Comparison of ENCODE assay signal across 1 cellular context in genomic region chr10:123997486-123998196, GRCh38.
A peak's percentile ranks its signal among the peaks of the same experiment; 100 is the strongest.
TF ChIP-seq lines count a peak whose summit lies in the region.

No MANE protein-coding gene starts in this region.

TF ChIP-seq in GM12878, 131 proteins besides CTCF, POLR2A, EP300 and RAD21 (continued from another document):
- no peak for TF ChIP-seq ETV6 (conservative IDR thresholded peaks at IDR 0.05 in 1 of 2, IDR thresholded peaks at IDR 0.05 in 1 of 2; ENCODE audit: borderline replicate concordance in 1 of 2, low read depth in 1 of 2)
- TF ChIP-seq NBN (IDR thresholded peaks at IDR 0.05) = 0 out of 2 replicates have a peak, but pooled peaks have one; percentile 18
- TF ChIP-seq JUND (IDR thresholded peaks at IDR 0.05; ENCODE audit: low read depth, low read length) = no peak
- TF ChIP-seq YBX1 (IDR thresholded peaks at IDR 0.05) = no peak
- TF ChIP-seq PAX5 (IDR thresholded peaks at IDR 0.05; ENCODE audit: borderline replicate concordance, low read depth, low read length) = 0 out of 2 replicates have a peak, but pooled peaks have one; percentile 33
- no peak for TF ChIP-seq ZNF384 (IDR thresholded peaks at IDR 0.05; ENCODE audit: borderline replicate concordance, low read depth, low read length)
- no peak for TF ChIP-seq TAF1 (IDR thresholded peaks at IDR 0.05; ENCODE audit: borderline replicate concordance, low read depth, low read length)
- TF ChIP-seq RUNX3 (IDR thresholded peaks at IDR 0.05; ENCODE audit: low read length) = peak; percentile 83
- no peak for TF ChIP-seq SMAD5 (IDR thresholded peaks at IDR 0.05; ENCODE audit: low read depth)
- TF ChIP-seq SIN3A (IDR thresholded peaks at IDR 0.05; ENCODE audit: low read depth, low read length) = no peak
- no peak for TF ChIP-seq JUNB (IDR thresholded peaks at IDR 0.05)
- no peak for TF ChIP-seq NR2C2 (IDR thresholded peaks at IDR 0.05; ENCODE audit: borderline replicate concordance, control insufficient read depth, insufficient read length, low read depth)
- TF ChIP-seq BHLHE40 (IDR thresholded peaks at IDR 0.05; ENCODE audit: borderline replicate concordance in 1 of 2, low read depth in 2 of 2, low read length in 1 of 2) = 0 out of 4 replicates have a peak, but pooled peaks of 1 of the 2 experiments have one; percentile 19
- TF ChIP-seq LARP7 (IDR thresholded peaks at IDR 0.05) = no peak
- TF ChIP-seq KDM1A (IDR thresholded peaks at IDR 0.05; ENCODE audit: borderline replicate concordance) = no peak
- no peak for TF ChIP-seq FOXM1 (IDR thresholded peaks at IDR 0.05; ENCODE audit: low read depth, low read length)
- TF ChIP-seq SREBF2 (IDR thresholded peaks at IDR 0.05; ENCODE audit: low read length) = no peak
- TF ChIP-seq, protein P1, sequence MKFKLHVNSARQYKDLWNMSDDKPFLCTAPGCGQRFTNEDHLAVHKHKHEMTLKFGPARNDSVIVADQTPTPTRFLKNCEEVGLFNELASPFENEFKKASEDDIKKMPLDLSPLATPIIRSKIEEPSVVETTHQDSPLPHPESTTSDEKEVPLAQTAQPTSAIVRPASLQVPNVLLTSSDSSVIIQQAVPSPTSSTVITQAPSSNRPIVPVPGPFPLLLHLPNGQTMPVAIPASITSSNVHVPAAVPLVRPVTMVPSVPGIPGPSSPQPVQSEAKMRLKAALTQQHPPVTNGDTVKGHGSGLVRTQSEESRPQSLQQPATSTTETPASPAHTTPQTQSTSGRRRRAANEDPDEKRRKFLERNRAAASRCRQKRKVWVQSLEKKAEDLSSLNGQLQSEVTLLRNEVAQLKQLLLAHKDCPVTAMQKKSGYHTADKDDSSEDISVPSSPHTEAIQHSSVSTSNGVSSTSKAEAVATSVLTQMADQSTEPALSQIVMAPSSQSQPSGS (IDR thresholded peaks at IDR 0.05; ENCODE audit: low read length) = 0 out of 2 replicates have a peak, but pooled peaks have one; percentile 29
- TF ChIP-seq NR2F1 (conservative IDR thresholded peaks at IDR 0.05) = peak; percentile 69
- TF ChIP-seq SMARCA5 (IDR thresholded peaks at IDR 0.05) = no peak
- TF ChIP-seq YY1 (IDR thresholded peaks at IDR 0.05; ENCODE audit: low read depth, low read length) = no peak
- no peak for TF ChIP-seq SUPT20H (IDR thresholded peaks at IDR 0.05; ENCODE audit: borderline replicate concordance, control insufficient read depth, low read depth, low read length)
- no peak for TF ChIP-seq ZNF622 (IDR thresholded peaks at IDR 0.05)
- no peak for TF ChIP-seq TCF12 (IDR thresholded peaks at IDR 0.05; ENCODE audit: low read depth, low read length)
- TF ChIP-seq ZNF217 (IDR thresholded peaks at IDR 0.05) = no peak
- peak; percentile 86; the same call in 1 of the 2 replicates for TF ChIP-seq RCOR1 (conservative IDR thresholded peaks at IDR 0.05; ENCODE audit: low read depth, low read length)
- TF ChIP-seq HDAC6 (IDR thresholded peaks at IDR 0.05; ENCODE audit: unreplicated experiment) = no peak
- no peak for TF ChIP-seq RELB (IDR thresholded peaks at IDR 0.05; ENCODE audit: low read depth)
- no peak for TF ChIP-seq EED (IDR thresholded peaks at IDR 0.05; ENCODE audit: low read depth)
